1 cellular context compared by ENCODE assay signal in the genomic region with DNA sequence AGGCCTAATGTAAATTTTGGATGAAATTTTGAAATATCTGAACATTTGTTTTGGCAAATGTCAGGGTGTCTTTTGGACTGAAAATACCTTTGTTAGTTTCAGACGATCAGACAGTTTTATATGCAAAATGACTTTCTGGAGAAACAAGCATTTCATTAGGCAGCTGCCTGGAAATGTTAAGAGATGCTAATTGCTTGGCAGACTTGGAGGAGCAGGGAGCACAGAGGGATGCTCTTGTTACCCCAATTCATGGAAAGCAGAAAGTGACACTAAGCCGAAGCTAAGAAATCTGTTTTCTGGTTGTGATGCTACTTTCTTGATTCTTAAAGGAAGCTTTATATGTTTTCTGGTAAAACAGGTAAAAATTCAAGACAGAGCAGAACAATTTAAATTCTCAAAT.
TF ChIP-seq lines count a peak whose summit lies in the region.

No MANE protein-coding gene starts in this region.

TF ChIP-seq in H1, 55 proteins besides CTCF, POLR2A, EP300 and RAD21 (continued from another document):
- peak; percentile 71 for TF ChIP-seq CHD7 (IDR thresholded peaks at IDR 0.05; ENCODE audit: insufficient replicate concordance, low read length)
